In the genomic region with DNA sequence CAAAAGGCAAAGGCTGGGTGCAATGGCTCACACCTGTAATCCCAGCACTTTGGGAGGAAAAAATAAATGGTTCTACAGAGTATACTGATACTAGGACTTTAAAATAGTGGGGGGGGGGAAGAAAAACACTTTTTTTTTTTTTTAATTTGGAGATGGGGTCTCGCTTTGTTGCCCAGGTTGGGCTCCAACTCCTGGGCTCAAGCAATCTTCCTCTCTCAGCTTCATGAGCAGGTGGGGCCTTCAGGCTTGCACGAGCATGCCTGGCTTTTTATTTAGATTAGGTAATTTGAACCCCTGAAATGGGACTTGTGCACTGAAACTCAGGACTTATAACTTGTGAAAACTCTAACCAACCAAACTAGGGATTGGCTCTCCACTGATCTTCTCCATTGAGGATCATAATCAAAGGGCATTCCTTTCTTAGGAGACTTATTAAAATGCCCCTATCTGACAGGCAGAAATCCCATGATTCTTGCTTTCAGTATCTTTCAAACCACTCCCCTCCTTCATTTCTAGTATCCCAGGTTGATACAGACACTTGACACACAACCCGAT, we compare ENCODE assay signal across 1 cellular context.
TF ChIP-seq lines count a peak whose summit lies in the region.

No MANE protein-coding gene starts in this region.

TF ChIP-seq in GM23338, 12 proteins besides CTCF, POLR2A, EP300 and RAD21:
- TF ChIP-seq STAT1 (IDR thresholded peaks at IDR 0.05; ENCODE audit: unreplicated experiment) = no peak
- no peak for TF ChIP-seq ZNF331 (CRISPR knock-in tag; IDR thresholded peaks at IDR 0.05; ENCODE audit: low read depth)
- TF ChIP-seq ZNF114 (CRISPR knock-in tag; IDR thresholded peaks at IDR 0.05) = no peak
- no peak for TF ChIP-seq EZH2 (IDR thresholded peaks at IDR 0.05; ENCODE audit: low read depth, unreplicated experiment)
- TF ChIP-seq CREB1 (CRISPR knock-in tag; IDR thresholded peaks at IDR 0.05; ENCODE audit: low read depth) = no peak
- TF ChIP-seq, protein P1, sequence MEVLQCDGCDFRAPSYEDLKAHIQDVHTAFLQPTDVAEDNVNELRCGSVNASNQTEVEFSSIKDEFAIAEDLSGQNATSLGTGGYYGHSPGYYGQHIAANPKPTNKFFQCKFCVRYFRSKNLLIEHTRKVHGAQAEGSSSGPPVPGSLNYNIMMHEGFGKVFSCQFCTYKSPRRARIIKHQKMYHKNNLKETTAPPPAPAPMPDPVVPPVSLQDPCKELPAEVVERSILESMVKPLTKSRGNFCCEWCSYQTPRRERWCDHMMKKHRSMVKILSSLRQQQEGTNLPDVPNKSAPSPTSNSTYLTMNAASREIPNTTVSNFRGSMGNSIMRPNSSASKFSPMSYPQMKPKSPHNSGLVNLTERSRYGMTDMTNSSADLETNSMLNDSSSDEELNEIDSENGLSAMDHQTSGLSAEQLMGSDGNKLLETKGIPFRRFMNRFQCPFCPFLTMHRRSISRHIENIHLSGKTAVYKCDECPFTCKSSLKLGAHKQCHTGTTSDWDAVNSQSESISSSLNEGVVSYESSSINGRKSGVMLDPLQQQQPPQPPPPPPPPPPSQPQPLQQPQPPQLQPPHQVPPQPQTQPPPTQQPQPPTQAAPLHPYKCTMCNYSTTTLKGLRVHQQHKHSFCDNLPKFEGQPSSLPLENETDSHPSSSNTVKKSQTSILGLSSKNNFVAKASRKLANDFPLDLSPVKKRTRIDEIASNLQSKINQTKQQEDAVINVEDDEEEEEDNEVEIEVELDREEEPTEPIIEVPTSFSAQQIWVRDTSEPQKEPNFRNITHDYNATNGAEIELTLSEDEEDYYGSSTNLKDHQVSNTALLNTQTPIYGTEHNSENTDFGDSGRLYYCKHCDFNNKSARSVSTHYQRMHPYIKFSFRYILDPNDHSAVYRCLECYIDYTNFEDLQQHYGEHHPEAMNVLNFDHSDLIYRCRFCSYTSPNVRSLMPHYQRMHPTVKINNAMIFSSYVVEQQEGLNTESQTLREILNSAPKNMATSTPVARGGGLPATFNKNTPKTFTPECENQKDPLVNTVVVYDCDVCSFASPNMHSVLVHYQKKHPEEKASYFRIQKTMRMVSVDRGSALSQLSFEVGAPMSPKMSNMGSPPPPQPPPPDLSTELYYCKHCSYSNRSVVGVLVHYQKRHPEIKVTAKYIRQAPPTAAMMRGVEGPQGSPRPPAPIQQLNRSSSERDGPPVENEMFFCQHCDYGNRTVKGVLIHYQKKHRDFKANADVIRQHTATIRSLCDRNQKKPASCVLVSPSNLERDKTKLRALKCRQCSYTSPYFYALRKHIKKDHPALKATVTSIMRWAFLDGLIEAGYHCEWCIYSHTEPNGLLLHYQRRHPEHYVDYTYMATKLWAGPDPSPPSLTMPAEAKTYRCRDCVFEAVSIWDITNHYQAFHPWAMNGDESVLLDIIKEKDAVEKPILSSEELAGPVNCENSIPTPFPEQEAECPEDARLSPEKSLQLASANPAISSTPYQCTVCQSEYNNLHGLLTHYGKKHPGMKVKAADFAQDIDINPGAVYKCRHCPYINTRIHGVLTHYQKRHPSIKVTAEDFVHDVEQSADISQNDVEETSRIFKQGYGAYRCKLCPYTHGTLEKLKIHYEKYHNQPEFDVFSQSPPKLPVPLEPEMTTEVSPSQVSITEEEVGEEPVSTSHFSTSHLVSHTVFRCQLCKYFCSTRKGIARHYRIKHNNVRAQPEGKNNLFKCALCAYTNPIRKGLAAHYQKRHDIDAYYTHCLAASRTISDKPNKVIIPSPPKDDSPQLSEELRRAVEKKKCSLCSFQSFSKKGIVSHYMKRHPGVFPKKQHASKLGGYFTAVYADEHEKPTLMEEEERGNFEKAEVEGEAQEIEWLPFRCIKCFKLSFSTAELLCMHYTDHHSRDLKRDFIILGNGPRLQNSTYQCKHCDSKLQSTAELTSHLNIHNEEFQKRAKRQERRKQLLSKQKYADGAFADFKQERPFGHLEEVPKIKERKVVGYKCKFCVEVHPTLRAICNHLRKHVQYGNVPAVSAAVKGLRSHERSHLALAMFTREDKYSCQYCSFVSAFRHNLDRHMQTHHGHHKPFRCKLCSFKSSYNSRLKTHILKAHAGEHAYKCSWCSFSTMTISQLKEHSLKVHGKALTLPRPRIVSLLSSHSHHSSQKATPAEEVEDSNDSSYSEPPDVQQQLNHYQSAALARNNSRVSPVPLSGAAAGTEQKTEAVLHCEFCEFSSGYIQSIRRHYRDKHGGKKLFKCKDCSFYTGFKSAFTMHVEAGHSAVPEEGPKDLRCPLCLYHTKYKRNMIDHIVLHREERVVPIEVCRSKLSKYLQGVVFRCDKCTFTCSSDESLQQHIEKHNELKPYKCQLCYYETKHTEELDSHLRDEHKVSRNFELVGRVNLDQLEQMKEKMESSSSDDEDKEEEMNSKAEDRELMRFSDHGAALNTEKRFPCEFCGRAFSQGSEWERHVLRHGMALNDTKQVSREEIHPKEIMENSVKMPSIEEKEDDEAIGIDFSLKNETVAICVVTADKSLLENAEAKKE (CRISPR knock-in tag; IDR thresholded peaks at IDR 0.05) = no peak
- no peak for TF ChIP-seq NANOG (IDR thresholded peaks at IDR 0.05; ENCODE audit: borderline replicate concordance)
- TF ChIP-seq, protein P2, sequence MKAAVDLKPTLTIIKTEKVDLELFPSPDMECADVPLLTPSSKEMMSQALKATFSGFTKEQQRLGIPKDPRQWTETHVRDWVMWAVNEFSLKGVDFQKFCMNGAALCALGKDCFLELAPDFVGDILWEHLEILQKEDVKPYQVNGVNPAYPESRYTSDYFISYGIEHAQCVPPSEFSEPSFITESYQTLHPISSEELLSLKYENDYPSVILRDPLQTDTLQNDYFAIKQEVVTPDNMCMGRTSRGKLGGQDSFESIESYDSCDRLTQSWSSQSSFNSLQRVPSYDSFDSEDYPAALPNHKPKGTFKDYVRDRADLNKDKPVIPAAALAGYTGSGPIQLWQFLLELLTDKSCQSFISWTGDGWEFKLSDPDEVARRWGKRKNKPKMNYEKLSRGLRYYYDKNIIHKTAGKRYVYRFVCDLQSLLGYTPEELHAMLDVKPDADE (IDR thresholded peaks at IDR 0.05) = no peak
- TF ChIP-seq JUNB (IDR thresholded peaks at IDR 0.05; ENCODE audit: unreplicated experiment) = no peak
